16 cellular contexts compared by ENCODE assay signal in the genomic region with DNA sequence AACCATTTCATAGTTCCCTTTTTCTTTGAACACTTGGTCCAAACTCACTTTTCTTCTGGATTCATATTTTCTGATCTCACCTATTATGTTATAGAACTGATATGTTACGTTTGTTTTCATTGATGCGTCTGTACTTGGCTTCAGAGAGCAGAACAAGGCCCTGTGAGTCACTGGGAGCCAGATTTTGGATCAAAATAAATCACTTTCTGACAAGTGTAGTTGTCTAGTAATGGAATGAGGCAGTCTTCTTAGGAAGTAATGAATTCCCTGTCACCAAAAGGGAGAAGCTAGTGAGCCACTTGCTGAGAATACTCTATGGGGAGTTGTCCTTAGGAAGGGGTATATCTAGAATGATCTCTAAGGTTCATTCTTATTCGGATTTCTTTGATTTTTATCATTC. TPM values are rescaled to one million over a fixed set of nuclear protein-coding genes. Genes with fewer than 3 reads are reported as not detected.
DNase-seq lines count a peak whose midpoint lies in the region; ATAC-seq, FAIRE-seq and TF ChIP-seq lines count a peak whose summit lies in the region.
"Had no signal": no experiment of that assay in that cellular context is flagged by ENCODE, and none has a peak within 500 bp of the region (broad histone marks: within the 10 kb centered on the region; RNA-seq: fewer than 3 reads in every experiment).

No MANE protein-coding gene starts in this region.

- no peak overlapping the region for H4K8ac ChIP-seq in H1 (ENCODE audit: extremely low read depth, insufficient read depth, low read length)

- ATAC-seq in Panc1 (no peak), HG02798 (IDR thresholded peaks at IDR 0.05; ENCODE audit: poor library complexity, unreplicated experiment) (no peak)
- ATAC-seq: HepG2; naive thymus-derived CD4-positive, alpha-beta T cell had no signal

- no peak overlapping the region for H2BK20ac ChIP-seq in H1 (ENCODE audit: low read length)

- H3K27ac ChIP-seq in Panc1 (ENCODE audit: low read length) (peak overlapping the region; percentile 89), H1 (ENCODE audit: low read depth, low read length) (no peak overlapping the region), WERI-Rb-1 (no peak overlapping the region), Peyer's patch (no peak overlapping the region)
- H3K27ac ChIP-seq: SK-N-MC had no signal

- no peak overlapping the region for H3K9ac ChIP-seq in H1 (replicated peaks in 1 of 4; ENCODE audit: extremely low read depth in 1 of 4, low read depth in 3 of 4, low read length in 3 of 4)
- H3K9ac ChIP-seq: BLaER1 treated with 17β-estradiol and CSF1 and Interleukin-3, amounts not matched to agents 10 nM and 100 nM had no signal

- no peak overlapping the region for H3K56ac ChIP-seq in H1 (replicated peaks; ENCODE audit: insufficient read length, low read depth, low read length)

- CTCF ChIA-PET in Panc1 (lab: Charles Lee) = no interaction called here
- CTCF ChIA-PET in H1 (lab: Charles Lee; ENCODE audit: partially characterized antibody) = interaction anchor here (0.6 to 1.0 kb wide), 2 partner anchors 182 to 190 kb away, joined by 3 read pairs; no protein-coding TSS in a partner anchor

- no peak overlapping the region for H3K23ac ChIP-seq in H1 (ENCODE audit: insufficient read length)

- no peak overlapping the region for H3K4ac ChIP-seq in H1 (replicated peaks; ENCODE audit: insufficient read length, low read depth, low read length)

- H2BK120ac ChIP-seq in H1 (replicated peaks; ENCODE audit: low read depth, low read length) = no peak overlapping the region

- no peak for TF ChIP-seq EP300 in H1 (IDR thresholded peaks at IDR 0.05; ENCODE audit: borderline replicate concordance in 1 of 2, low read depth in 2 of 2, low read length in 2 of 2)

- H3K4me2 ChIP-seq in H1 (ENCODE audit: insufficient read depth in 1 of 2, low read depth in 2 of 2, low read length in 2 of 2) = no peak overlapping the region

- no peak overlapping the region for H2BK5ac ChIP-seq in H1 (ENCODE audit: low read depth, low read length)

- no peak overlapping the region for H2BK12ac ChIP-seq in H1 (ENCODE audit: low read depth, low read length)

- H3K4me3 ChIP-seq in Panc1 (ENCODE audit: low read depth in 2 of 2, low read length in 2 of 2) (no peak overlapping the region), H1 (ENCODE audit: extremely low read depth in 1 of 4, insufficient read depth in 2 of 4, low read depth in 3 of 4, low read length in 4 of 4) (no peak overlapping the region), WERI-Rb-1 (ENCODE audit: low read depth, low read length) (no peak overlapping the region), Peyer's patch (no peak overlapping the region)
- H3K4me3 ChIP-seq: BLaER1 treated with 17β-estradiol and CSF1 and Interleukin-3, amounts not matched to agents 10 nM and 100 nM; SK-N-MC had no signal

- no peak for TF ChIP-seq CTCF in Panc1 (IDR thresholded peaks at IDR 0.05)
- TF ChIP-seq CTCF in H1 (IDR thresholded peaks at IDR 0.05; ENCODE audit: control extremely low read depth in 1 of 3, insufficient read depth in 1 of 3, low read depth in 1 of 3, low read length in 3 of 3) = no peak
- TF ChIP-seq CTCF in WERI-Rb-1 (IDR thresholded peaks at IDR 0.05; ENCODE audit: low read depth, low read length) = no peak
- TF ChIP-seq CTCF in Peyer's patch (IDR thresholded peaks at IDR 0.05) = no peak

- no peak for TF ChIP-seq RAD21 in H1 (IDR thresholded peaks at IDR 0.05 in 1 of 2, conservative IDR thresholded peaks at IDR 0.05 in 1 of 2; ENCODE audit: low read depth in 2 of 2, low read length in 2 of 2)

- POLR2A ChIA-PET in Panc1 (lab: Charles Lee) = no interaction called here
- POLR2A ChIA-PET in H1 (lab: Charles Lee; ENCODE audit: partially characterized antibody) = interaction anchor here (0.6 to 2.9 kb wide), 6 partner anchors 10 to 470 kb away, joined by 3 to 19 read pairs (median 4); partner anchors contain the start of gene BICD1

- H3K23me2 ChIP-seq in H1 (ENCODE audit: low read depth, low read length) = no peaks in the 10 kb centered on the region

- H4K5ac ChIP-seq in H1 (ENCODE audit: insufficient read length, low read depth, low read length) = no peak overlapping the region

- H2AK5ac ChIP-seq in H1 (ENCODE audit: low read depth, low read length) = no peak overlapping the region

- peaks cover 5 to 77% of the 10 kb centered on the region in 2 experiments; a peak in 3 of 4 replicates for H3K79me2 ChIP-seq in H1 (ENCODE audit: control insufficient read depth in 1 of 2, insufficient read depth in 2 of 2, low read length in 2 of 2)

- H4K20me1 ChIP-seq in H1 (replicated peaks in 1 of 2; ENCODE audit: control insufficient read depth in 1 of 2, insufficient read depth in 2 of 2, low read length in 2 of 2) = no peaks in the 10 kb centered on the region

- H3K27me3 ChIP-seq in Panc1 (ENCODE audit: control insufficient read depth, insufficient read depth, low read length) = no peaks in the 10 kb centered on the region
- H3K27me3 ChIP-seq in H1 (replicated peaks in 1 of 4; ENCODE audit: control insufficient read depth in 3 of 4, extremely low read depth in 1 of 4, insufficient read depth in 3 of 4, low read length in 3 of 4) = no peaks in the 10 kb centered on the region
- no peaks in the 10 kb centered on the region for H3K27me3 ChIP-seq in WERI-Rb-1 (ENCODE audit: insufficient read depth, low read depth, severe bottlenecking)
- no peaks in the 10 kb centered on the region for H3K27me3 ChIP-seq in Peyer's patch
- H3K27me3 ChIP-seq: BLaER1 treated with 17β-estradiol and CSF1 and Interleukin-3, amounts not matched to agents 10 nM and 100 nM had no signal

- H2AFZ ChIP-seq in H1 (ENCODE audit: low read length) = no peak overlapping the region

- intact Hi-C loops in Panc1 (cut with micrococcal nuclease; ENCODE audit: unreplicated experiment) = no loop called here

- BruUV-seq in Panc1 (replicated peaks; lab: Mats Ljungman, UMichigan) = no TSS peak

- H3K4me1 ChIP-seq in Panc1 (ENCODE audit: control insufficient read depth, insufficient read depth, low read length) (peaks cover 44% of the 10 kb centered on the region), H1 (replicated peaks in 1 of 4; ENCODE audit: control insufficient read depth in 3 of 4, insufficient read depth in 4 of 4, low read length in 3 of 4) (peaks cover 6 to 17% (median 10%) of the 10 kb centered on the region in 4 experiments), Peyer's patch (no peaks in the 10 kb centered on the region)

- TF ChIP-seq POLR2A in H1 (IDR thresholded peaks at IDR 0.05; ENCODE audit: control extremely low read depth in 1 of 2, low read depth in 2 of 2, low read length in 2 of 2) (no peak), Peyer's patch (IDR thresholded peaks at IDR 0.05) (no peak)

- no peak overlapping the region for H4K91ac ChIP-seq in H1 (replicated peaks; ENCODE audit: insufficient read length, low read length)

- DNase-seq in ELR (ENCODE audit: low read depth) (peak; percentile 74), Panc1 (ENCODE audit: low read depth, low spot score) (no peak), H1 (ENCODE audit: low read depth in 1 of 2, low spot score in 2 of 2) (no peak), myocyte (ENCODE audit: low read depth) (peak; percentile 21), WERI-Rb-1 (no peak), Peyer's patch (no peak), HuH-7.5 (ENCODE audit: low spot score) (no peak)
- DNase-seq: activated gamma-delta T cell; effector memory CD4-positive, alpha-beta T cell; naive thymus-derived CD4-positive, alpha-beta T cell; NCI-H1092 treated with DMSO at 0.1 percent for 48 hours; NCI-H2171 treated with DMSO at 0.1 percent for 48 hours had no signal

- no peak overlapping the region for H3K14ac ChIP-seq in H1 (ENCODE audit: insufficient read length)

- H3K79me1 ChIP-seq in H1 (ENCODE audit: low read depth, low read length) = no peaks in the 10 kb centered on the region; the same call in 1 of the 2 replicates

- 88% methylated on average over 3 of the region's 3 CpGs; no CpG with 5 or more reads in 1 of the 2 experiments for WGBS in H1 (ENCODE audit: extremely low coverage in 1 of 2, insufficient coverage in 1 of 2, insufficient read length in 1 of 2, insufficient replicate concordance in 2 of 2, low coverage in 1 of 2, low lambda C conversion rate in 2 of 2, missing lambda C conversion rate in 1 of 2), 2 experiments

- no peak for FAIRE-seq in H1 (lab: Jason Lieb, UNC)
- FAIRE-seq: HepG2 had no signal

- in situ Hi-C loops in Panc1 (cut with HindIII; ENCODE audit: low pct_unique_long_range_greater_than_20kb, low sequenced_read_pairs) = no loop called here

- H3K9me3 ChIP-seq in Panc1 (ENCODE audit: control insufficient read depth, insufficient read depth, low read depth, low read length) = no peaks in the 10 kb centered on the region
- H3K9me3 ChIP-seq in H1 (ENCODE audit: insufficient read depth in 2 of 2, low read depth in 1 of 2, low read length in 1 of 2) = no peaks in the 10 kb centered on the region
- no peaks in the 10 kb centered on the region for H3K9me3 ChIP-seq in WERI-Rb-1 (ENCODE audit: severe bottlenecking)
- no peaks in the 10 kb centered on the region for H3K9me3 ChIP-seq in Peyer's patch
- H3K9me3 ChIP-seq: BLaER1 treated with 17β-estradiol and CSF1 and Interleukin-3, amounts not matched to agents 10 nM and 100 nM had no signal

- H3K36me3 ChIP-seq in Panc1 (ENCODE audit: control insufficient read depth, insufficient read depth, low read length) (no peaks in the 10 kb centered on the region), H1 (ENCODE audit: control insufficient read depth in 2 of 4, insufficient read depth in 4 of 4, low read length in 3 of 4) (peaks cover 0 to 21% (median 2%) of the 10 kb centered on the region in 4 experiments; a peak in 2 of 8 replicates), WERI-Rb-1 (peaks cover 6% of the 10 kb centered on the region; the same call in 1 of the 2 replicates), Peyer's patch (no peaks in the 10 kb centered on the region)

- H2BK15ac ChIP-seq in H1 (ENCODE audit: low read length) = 0 out of 2 replicates have a peak overlapping the region, but pooled peaks have one; percentile 83

- no peak overlapping the region for H3K18ac ChIP-seq in H1 (ENCODE audit: extremely low read depth, low read length)

TF ChIP-seq in H1, 55 proteins besides CTCF, POLR2A, EP300 and RAD21 (continues in another document):
- TF ChIP-seq TAF1 (IDR thresholded peaks at IDR 0.05; ENCODE audit: low read depth, low read length) = no peak

RNA-seq across cellular contexts. Expression of gene BICD1, which starts 10.2 kb away (rescaled TPM):
- total RNA-seq in Panc1 (2021; ENCODE audit: unreplicated experiment) = 40.0 TPM
- 20.4 TPM for polyA plus RNA-seq in Panc1 (2012; ENCODE audit: insufficient read length)
- 54.3 and 58.4 TPM in 2 replicates for total RNA-seq in H1 (2021; fragmentation: NEBNext Ultra II Directional; extraction: Animal tissue kit (Norgen Biotek cat#: 25700))
- polyA plus RNA-seq in H1 (2011; rRNA removed) = 34.1 and 40.8 TPM in 2 replicates
- 32.1 TPM for polyA plus RNA-seq in H1 (2011; cell fraction: cytosol; rRNA removed)
- 89.8 TPM for polyA plus RNA-seq in H1 (2011; cell fraction: nucleus; rRNA removed)
- 34.8 to 37.2 TPM (median 35.4 TPM) in 4 replicates for polyA plus RNA-seq in H1 (2012, experiment 1 of 2)
- polyA plus RNA-seq in H1 (2012, experiment 2 of 2) = 6.6 TPM
- polyA plus RNA-seq in H1 (2013, experiment 1 of 2) = 30.6 TPM
- polyA plus RNA-seq in H1 (2013, experiment 2 of 2) = 27.4 TPM
- polyA minus RNA-seq in H1 (2011; rRNA and poly(A)+ RNA removed) = 83.3 and 93.4 TPM in 2 replicates
- 48.6 TPM for polyA minus RNA-seq in H1 (2011; cell fraction: cytosol; rRNA and poly(A)+ RNA removed)
- 189 TPM for polyA minus RNA-seq in H1 (2011; cell fraction: nucleus; rRNA and poly(A)+ RNA removed)
- total RNA-seq in myocyte = 10.3 and 10.8 TPM in 2 replicates
- polyA plus RNA-seq in myocyte (2012) = 12.5 TPM
- total RNA-seq in Peyer's patch = 10 to 100 TPM in 2 of 4 donors, 1 to 10 TPM in 2; 3.5 to 39.6 (median 10.5) TPM

Comparison
In these comparisons a context has a peak if more than half of its experiments do, and no peak if none do; other contexts are left out.
1. DNase-seq: peak in ELR (single experiment) and myocyte (single experiment); none in Panc1 (single experiment), H1 (0 of 2), WERI-Rb-1 (single experiment), Peyer's patch (0 of 3) and HuH-7.5 (single experiment).